In genomic region chr2:1546901-1547300, GRCh38 we compare ENCODE assay signal across 16 cellular contexts.
A peak's percentile ranks its signal among the peaks of the same experiment; 100 is the strongest.
DNase-seq lines count a peak whose midpoint lies in the region; ATAC-seq, FAIRE-seq and TF ChIP-seq lines count a peak whose summit lies in the region.
"Had no signal": no experiment of that assay in that cellular context is flagged by ENCODE, and none has a peak within 500 bp of the region (broad histone marks: within the 10 kb centered on the region; RNA-seq: fewer than 3 reads in every experiment).

No MANE protein-coding gene starts in this region.

- H3K79me2 ChIP-seq in H9 (ENCODE audit: insufficient read depth, low read length): no peaks in the 10 kb centered on the region
- H3K79me2 ChIP-seq in keratinocyte (ENCODE audit: control insufficient read depth, insufficient read depth, low read length): no peaks in the 10 kb centered on the region

- no peaks in the 10 kb centered on the region for H3K79me1 ChIP-seq in H9 (ENCODE audit: insufficient read depth, low read depth, low read length, poor library complexity, severe bottlenecking)

- no peak overlapping the region for H2BK15ac ChIP-seq in H9 (ENCODE audit: low read depth, low read length)

- H3K9me3 ChIP-seq in BLaER1: no peaks in the 10 kb centered on the region
- H3K9me3 ChIP-seq in H9 (ENCODE audit: control insufficient read depth, low read depth, low read length): no peaks in the 10 kb centered on the region
- no peaks in the 10 kb centered on the region for H3K9me3 ChIP-seq in keratinocyte (ENCODE audit: control insufficient read depth, low read depth, low read length)
- H3K9me3 ChIP-seq: spleen had no signal

- ATAC-seq in WTC11 (0 out of 2 replicates have a peak, but pooled peaks have one; percentile 11), T-cell (replicated peaks in 1 of 4) (no peak), HG03045 (IDR thresholded peaks at IDR 0.05; ENCODE audit: unreplicated experiment) (no peak)
- ATAC-seq: left colon; stimulated activated naive CD8-positive, alpha-beta T cell treated with anti-CD3 and anti-CD28 coated beads, Interleukin-15, Interleukin-2, amounts not matched to agents 100 U/mL and 50 U/mL, for 24 hours had no signal

- no peak overlapping the region for H3K56ac ChIP-seq in H9 (ENCODE audit: insufficient read length, low read depth, low read length)

- H3K27ac Mint-ChIP-seq in H9: no peak overlapping the region; a peak in 1 of 7 replicates
- H3K27ac Mint-ChIP-seq in WTC11: no peak overlapping the region
- H3K27ac Mint-ChIP-seq in T-cell: no peak overlapping the region
- H3K27ac Mint-ChIP-seq: CD4-positive, CD25-positive, alpha-beta regulatory T cell; T-helper 1 cell treated with Interleukin-12 subunit alpha and Interleukin-12 subunit beta and Interleukin-4 antibody, amounts not matched to agents 30 μg/mL and 1 μg/mL, for 36 hours had no signal

- H3K4me2 ChIP-seq in BLaER1 (peak overlapping the region; percentile 52; the same call in 1 of the 2 replicates), H9 (ENCODE audit: insufficient read depth, insufficient read length, low read length) (no peak overlapping the region), keratinocyte (ENCODE audit: control insufficient read depth, extremely low read depth, insufficient read depth, low read depth, low read length) (no peak overlapping the region)

- no peak overlapping the region for H2BK12ac ChIP-seq in H9 (ENCODE audit: insufficient read length, low read depth, low read length)

- TF ChIP-seq CTCF in H9 (conservative IDR thresholded peaks at IDR 0.05) (peak; percentile 36; the same call in 2 of the 3 replicates), WTC11 (IDR thresholded peaks at IDR 0.05) (no peak), keratinocyte (optimal IDR thresholded peaks at IDR 0.05 in 1 of 3, IDR thresholded peaks at IDR 0.05 in 1 of 3, conservative IDR thresholded peaks at IDR 0.05 in 1 of 3; ENCODE audit: extremely low read depth in 1 of 3, insufficient read depth in 2 of 3, low read length in 3 of 3) (peak in 2 of 3 experiments; percentile 17 to 43)

- H4K5ac ChIP-seq in H9 (ENCODE audit: insufficient read length, low read depth, low read length): no peak overlapping the region

- H3K4me3 Mint-ChIP-seq in H9: no peak overlapping the region
- no peak overlapping the region for H3K4me3 Mint-ChIP-seq in WTC11
- no peak overlapping the region for H3K4me3 Mint-ChIP-seq in T-cell
- H3K4me3 Mint-ChIP-seq: CD4-positive, CD25-positive, alpha-beta regulatory T cell; T-helper 1 cell treated with Interleukin-12 subunit alpha and Interleukin-12 subunit beta and Interleukin-4 antibody, amounts not matched to agents 30 μg/mL and 1 μg/mL, for 36 hours had no signal

- no peak overlapping the region for H3K18ac ChIP-seq in H9 (ENCODE audit: insufficient read length, low read depth, low read length)

- H3K4me3 ChIP-seq in BLaER1: no peak overlapping the region
- no peak overlapping the region for H3K4me3 ChIP-seq in keratinocyte (ENCODE audit: control insufficient read depth in 2 of 3, extremely low read depth in 1 of 3, insufficient read depth in 2 of 3, low read depth in 1 of 3, low read length in 3 of 3)
- H3K4me3 ChIP-seq: spleen had no signal

- H2AFZ ChIP-seq in H9 (ENCODE audit: low read length) (no peak overlapping the region), keratinocyte (ENCODE audit: control insufficient read depth, low read length) (no peak overlapping the region)

- no peaks in the 10 kb centered on the region for H3K36me3 Mint-ChIP-seq in H9 (ENCODE audit: insufficient read depth in 1 of 3, low read depth in 3 of 3)
- H3K36me3 Mint-ChIP-seq in WTC11: no peaks in the 10 kb centered on the region; the same call in 1 of the 2 replicates
- no peaks in the 10 kb centered on the region for H3K36me3 Mint-ChIP-seq in T-cell
- H3K36me3 Mint-ChIP-seq: CD4-positive, CD25-positive, alpha-beta regulatory T cell had no signal

- no peak overlapping the region for H4K8ac ChIP-seq in H9 (replicated peaks; ENCODE audit: insufficient read length, low read depth, low read length)

- H3K27ac ChIP-seq in BLaER1 (no peak overlapping the region), H9 (ENCODE audit: insufficient read length, low read depth, low read length) (no peak overlapping the region), keratinocyte (ENCODE audit: control insufficient read depth, insufficient read depth, low read length) (no peak overlapping the region)
- H3K27ac ChIP-seq: RWPE1 had no signal

- no peak overlapping the region for H4K91ac ChIP-seq in H9 (ENCODE audit: insufficient read length, low read depth, low read length)

- CTCF ChIA-PET in WTC11 (lab: Charles Lee) (interaction anchor here (0.6 to 1.3 kb wide), 15 partner anchors 10 to 831 kb away, joined by 3 to 7 read pairs (median 3); no protein-coding TSS in a partner anchor), T-cell (lab: Charles Lee) (interaction anchor here in 1 of 2 donors (0.7 kb wide), 1 partner anchor 8 kb away, joined by 3 read pairs; no protein-coding TSS in a partner anchor)

- no peaks in the 10 kb centered on the region for H3K9me1 ChIP-seq in keratinocyte (ENCODE audit: control insufficient read depth, extremely low read depth, insufficient read depth, low read length)

- no peak overlapping the region for H3K14ac ChIP-seq in H9 (ENCODE audit: insufficient read depth, low read length)

- H3K36me3 ChIP-seq in BLaER1 (no peaks in the 10 kb centered on the region), keratinocyte (ENCODE audit: control insufficient read depth in 2 of 2, extremely low read depth in 1 of 2, insufficient read depth in 2 of 2, low read length in 2 of 2) (no peaks in the 10 kb centered on the region)

- dilution Hi-C loops in keratinocyte (cut with MboI; ENCODE audit: extremely low pct_ligation_motif_present, low sequenced_read_pairs): no loop called here

- FAIRE-seq in keratinocyte (lab: Jason Lieb, UNC): no peak

- H4K20me1 ChIP-seq in BLaER1 (peaks cover 57% of the 10 kb centered on the region), H9 (ENCODE audit: control insufficient read depth, insufficient read depth, insufficient read length) (peaks cover 2% of the 10 kb centered on the region), keratinocyte (ENCODE audit: control insufficient read depth, extremely low read depth, insufficient read depth, low read length) (no peaks in the 10 kb centered on the region)

- H2BK5ac ChIP-seq in H9 (ENCODE audit: insufficient read length, low read length): no peak overlapping the region

- H3K27me3 ChIP-seq in BLaER1: no peaks in the 10 kb centered on the region
- no peaks in the 10 kb centered on the region for H3K27me3 ChIP-seq in H9 (ENCODE audit: insufficient read depth, low read length)
- peaks cover 3% of the 10 kb centered on the region for H3K27me3 ChIP-seq in keratinocyte (ENCODE audit: control insufficient read depth, extremely low read depth, insufficient read depth, low read length)

- no peaks in the 10 kb centered on the region for H3K23me2 ChIP-seq in H9 (ENCODE audit: insufficient read length, low read depth, low read length, poor library complexity, severe bottlenecking)

- H3T11ph ChIP-seq in H9 (ENCODE audit: low read length): no peak overlapping the region

- DNase-seq in H9 (no peak), WTC11 (ENCODE audit: low spot score) (no peak), keratinocyte (ENCODE audit: low read depth, low spot score) (no peak), T-cell (no peak), T-helper 2 cell (no peak)
- DNase-seq: activated T-cell treated with anti-CD3 and anti-CD28 coated beads, Interleukin-2, amount 50 U/mL, for 48 hours; CD4-positive, CD25-positive, alpha-beta regulatory T cell; left colon; NCI-H2107; NCI-H69; spleen; stimulated activated naive CD8-positive, alpha-beta T cell treated with anti-CD3 and anti-CD28 coated beads, Interleukin-15, Interleukin-2, amounts not matched to agents 100 U/mL and 50 U/mL, for 24 hours had no signal

- H3K4me1 ChIP-seq in BLaER1: peaks cover 61% of the 10 kb centered on the region
- no peaks in the 10 kb centered on the region for H3K4me1 ChIP-seq in H9 (ENCODE audit: insufficient read depth, low read length)
- H3K4me1 ChIP-seq in keratinocyte (ENCODE audit: control insufficient read depth, extremely low read depth, insufficient read depth, low read length): no peaks in the 10 kb centered on the region

- H3K4ac ChIP-seq in H9 (ENCODE audit: low read depth, low read length): no peak overlapping the region

- POLR2A ChIA-PET in WTC11 (lab: Charles Lee): no interaction called here
- POLR2A ChIA-PET in T-cell (lab: Charles Lee): no interaction called here

- H3K27me3 Mint-ChIP-seq in H9 (ENCODE audit: low read depth) (peaks cover 16% of the 10 kb centered on the region), WTC11 (ENCODE audit: low read depth) (no peaks in the 10 kb centered on the region; the same call in none of the 2 replicates), T-cell (peaks cover under 1 to 2% of the 10 kb centered on the region in 2 donors)
- H3K27me3 Mint-ChIP-seq: CD4-positive, CD25-positive, alpha-beta regulatory T cell had no signal

- H3K9ac ChIP-seq in BLaER1: no peak overlapping the region
- no peak overlapping the region for H3K9ac ChIP-seq in H9 (ENCODE audit: extremely low read depth, insufficient read length, low read length)
- H3K9ac ChIP-seq in keratinocyte (ENCODE audit: control insufficient read depth, extremely low read depth, insufficient read depth, low read length): no peak overlapping the region

- H3K9me3 Mint-ChIP-seq in H9: no peaks in the 10 kb centered on the region
- H3K9me3 Mint-ChIP-seq in WTC11: no peaks in the 10 kb centered on the region
- no peaks in the 10 kb centered on the region for H3K9me3 Mint-ChIP-seq in T-cell
- H3K9me3 Mint-ChIP-seq: T-helper 1 cell treated with Interleukin-12 subunit alpha and Interleukin-12 subunit beta and Interleukin-4 antibody, amounts not matched to agents 30 μg/mL and 1 μg/mL, for 36 hours had no signal

- no peak overlapping the region for H2BK120ac ChIP-seq in H9 (ENCODE audit: low read depth, low read length, poor library complexity, severe bottlenecking)

- H3K4me1 Mint-ChIP-seq in H9 (peaks cover 0 to 5% of the 10 kb centered on the region in 2 experiments; a peak in 1 of 4 replicates), WTC11 (0 out of 2 replicates have a peak, but pooled peaks cover 3% of the 10 kb centered on the region), T-cell (peaks cover 14 to 27% (median 17%) of the 10 kb centered on the region in 3 donors)

- no peak overlapping the region for H2AK5ac ChIP-seq in H9 (ENCODE audit: insufficient read length, low read length)

- no CpG with 5 or more reads among the region's 10 CpGs for WGBS in H9 (ENCODE audit: extremely low coverage, insufficient read length, low lambda C conversion rate)

- no peak overlapping the region for H2BK20ac ChIP-seq in H9 (ENCODE audit: low read depth, low read length, poor library complexity, severe bottlenecking)

- no peak overlapping the region for H3K23ac ChIP-seq in H9 (ENCODE audit: insufficient read length, low read depth, low read length)

TF ChIP-seq in WTC11, 78 proteins besides CTCF, POLR2A, EP300 and RAD21:
- TF ChIP-seq TCF7 (CRISPR knock-in tag; IDR thresholded peaks at IDR 0.05; ENCODE audit: low read depth) (no peak), ZNF263 (CRISPR knock-in tag; IDR thresholded peaks at IDR 0.05; ENCODE audit: low read depth) (0 out of 2 replicates have a peak, but pooled peaks have one; percentile 52)
